ENCODE assay signal across 19 cellular contexts in the genomic region with DNA sequence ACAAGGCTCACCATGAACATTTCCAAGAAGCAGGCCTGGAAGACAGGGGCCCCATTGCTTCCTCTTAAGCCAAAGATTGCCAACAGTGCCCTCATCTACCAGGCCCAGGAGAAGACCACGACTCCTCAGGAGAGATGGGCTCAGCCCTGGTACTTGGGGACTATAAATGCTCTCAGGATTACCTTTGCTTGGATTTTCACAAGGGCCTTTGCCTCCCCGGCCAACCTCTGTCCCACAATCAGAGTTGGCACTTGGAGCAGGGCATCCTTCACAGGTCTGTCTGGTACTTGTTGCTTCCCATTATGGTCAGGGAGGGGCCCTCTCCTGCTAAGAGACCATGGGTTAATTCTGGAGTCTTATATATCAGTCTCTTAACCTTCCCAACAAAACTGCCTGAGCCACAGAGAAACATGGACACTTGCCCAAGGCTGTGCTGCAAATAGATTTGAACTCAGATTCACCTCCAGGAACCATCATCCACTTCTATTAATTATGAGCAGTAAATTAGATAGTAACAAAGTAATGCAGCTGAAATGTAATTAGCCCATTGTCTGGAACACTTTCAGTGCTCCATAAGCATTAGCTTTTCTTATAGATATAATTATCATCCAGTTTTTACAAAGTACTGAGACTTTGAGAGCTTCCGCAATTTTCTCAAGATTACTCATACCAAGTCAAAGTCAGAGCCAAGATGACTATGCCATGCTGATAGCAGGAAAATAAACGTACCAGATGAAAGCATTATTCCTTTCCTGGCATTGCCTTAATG. TPM values are rescaled to one million over a fixed set of nuclear protein-coding genes. Genes with fewer than 3 reads are reported as not detected.
DNase-seq lines count a peak whose midpoint lies in the region; ATAC-seq and TF ChIP-seq lines count a peak whose summit lies in the region.
"Had no signal": no experiment of that assay in that cellular context is flagged by ENCODE, and none has a peak within 500 bp of the region (broad histone marks: within the 10 kb centered on the region; RNA-seq: fewer than 3 reads in every experiment).

No MANE protein-coding gene starts in this region.

- no peaks in the 10 kb centered on the region for H3K36me3 ChIP-seq in adipocyte (ENCODE audit: control insufficient read depth, insufficient read depth, low read length, severe bottlenecking)
- no peaks in the 10 kb centered on the region for H3K36me3 ChIP-seq in transverse colon
- H3K36me3 ChIP-seq: neutrophil, SJSA1 had no signal

- TF ChIP-seq EP300 in transverse colon (IDR thresholded peaks at IDR 0.05; ENCODE audit: low read depth), result no peak

- in situ Hi-C loops in transverse colon (cut with MboI; ENCODE audit: low pct_ligation_motif_present in 1 of 4, low pct_unique_long_range_greater_than_20kb in 1 of 4, low sequenced_read_pairs in 3 of 4), result no loop called here

- POLR2A ChIA-PET in WTC11 (lab: Charles Lee), result no interaction called here

- H3K36me3 Mint-ChIP-seq in WTC11, result no peaks in the 10 kb centered on the region

- TF ChIP-seq POLR2A in transverse colon (IDR thresholded peaks at IDR 0.05), result no peak

- H3K27ac Mint-ChIP-seq in WTC11, result no peak overlapping the region

- TF ChIP-seq CTCF in fibroblast of the aortic adventitia (IDR thresholded peaks at IDR 0.05; ENCODE audit: insufficient read depth, low read length) (no peak), transverse colon (IDR thresholded peaks at IDR 0.05) (no peak), WTC11 (IDR thresholded peaks at IDR 0.05) (no peak)

- H3K9ac ChIP-seq in adipocyte (ENCODE audit: low read length), result no peak overlapping the region

- H3K4me1 ChIP-seq in adipocyte (ENCODE audit: control insufficient read depth, insufficient read depth, low read length) (peaks cover 60% of the 10 kb centered on the region), transverse colon (peaks cover 5 to 39% (median 21%) of the 10 kb centered on the region in 4 donors)
- H3K4me1 ChIP-seq: SJSA1 had no signal

- H3K9me3 Mint-ChIP-seq in WTC11, result no peaks in the 10 kb centered on the region
- H3K9me3 Mint-ChIP-seq: IgD-negative memory B cell had no signal

- CTCF ChIA-PET in WTC11 (lab: Charles Lee), result no interaction called here

- intact Hi-C loops in transverse colon (cut with DNase I; ENCODE audit: low total_unique reads), result no loop called here

- H3K4me3 ChIP-seq in adipocyte (ENCODE audit: low read length), result no peak overlapping the region
- no peak overlapping the region for H3K4me3 ChIP-seq in fibroblast of the aortic adventitia (ENCODE audit: low read depth, low read length)
- no peak overlapping the region for H3K4me3 ChIP-seq in transverse colon
- H3K4me3 ChIP-seq: lung, SJSA1 had no signal

- H3K27ac ChIP-seq in transverse colon, result peak overlapping the region; percentile 5 to 57 (median 41)
- H3K27ac ChIP-seq: neutrophil, SJSA1 had no signal

- H3K27me3 Mint-ChIP-seq in WTC11 (ENCODE audit: low read depth), result no peaks in the 10 kb centered on the region
- H3K27me3 Mint-ChIP-seq: IgD-negative memory B cell had no signal

- no peaks in the 10 kb centered on the region for H3K9me3 ChIP-seq in adipocyte (ENCODE audit: control insufficient read depth, low read length)
- no peaks in the 10 kb centered on the region for H3K9me3 ChIP-seq in transverse colon
- H3K9me3 ChIP-seq: Caco-2, neutrophil, SJSA1 had no signal

- H3K27me3 ChIP-seq in adipocyte (replicated peaks; ENCODE audit: control insufficient read depth, insufficient read depth, low read length), result peaks cover 5% of the 10 kb centered on the region
- no peaks in the 10 kb centered on the region for H3K27me3 ChIP-seq in transverse colon
- H3K27me3 ChIP-seq: neutrophil, SJSA1 had no signal

- 80 to 91% methylated on average over 2 to 4 of the region's 4 CpGs for WGBS in transverse colon (ENCODE audit: low coverage in 1 of 2), 2 donors

- H3K4me3 Mint-ChIP-seq in WTC11, result no peak overlapping the region
- H3K4me3 Mint-ChIP-seq: IgD-negative memory B cell had no signal

- DNase-seq in NCI-H1092 treated with DMSO at 0.1 percent for 48 hours (lab: John Stamatoyannopoulos, UW) (peak; percentile 24), NCI-H1092 (lab: John Stamatoyannopoulos, UW) (no peak), adipocyte (ENCODE audit: low read depth) (peak; percentile 67), fibroblast of the aortic adventitia (ENCODE audit: low read depth) (peak; percentile 87), transverse colon (no peak), WTC11 (ENCODE audit: low spot score) (no peak)
- DNase-seq: 8988T; activated CD8-positive, alpha-beta memory T cell treated with anti-CD3 and anti-CD28 coated beads for 24 hours; activated gamma-delta T cell treated with Interleukin-2 at 50 U/mL for 16 hours; Caco-2; central memory CD4-positive, alpha-beta T cell; NCI-H2029 treated with DMSO at 0.1 percent for 48 hours; small intestine had no signal

- ATAC-seq in WTC11, result no peak
- no peak for ATAC-seq in HG03354 (IDR thresholded peaks at IDR 0.05; ENCODE audit: poor library complexity, severe bottlenecking, unreplicated experiment)
- no peak for ATAC-seq in HG03159 (IDR thresholded peaks at IDR 0.05; ENCODE audit: unreplicated experiment)

- H3K4me1 Mint-ChIP-seq in WTC11, result peaks cover 20% of the 10 kb centered on the region

TF ChIP-seq in WTC11, 78 proteins besides CTCF, POLR2A, EP300 and RAD21:
- TF ChIP-seq ZNF219 (CRISPR knock-in tag; IDR thresholded peaks at IDR 0.05; ENCODE audit: borderline replicate concordance), result no peak
- TF ChIP-seq ZNF423 (CRISPR knock-in tag; IDR thresholded peaks at IDR 0.05), result no peak
- TF ChIP-seq, protein P1, sequence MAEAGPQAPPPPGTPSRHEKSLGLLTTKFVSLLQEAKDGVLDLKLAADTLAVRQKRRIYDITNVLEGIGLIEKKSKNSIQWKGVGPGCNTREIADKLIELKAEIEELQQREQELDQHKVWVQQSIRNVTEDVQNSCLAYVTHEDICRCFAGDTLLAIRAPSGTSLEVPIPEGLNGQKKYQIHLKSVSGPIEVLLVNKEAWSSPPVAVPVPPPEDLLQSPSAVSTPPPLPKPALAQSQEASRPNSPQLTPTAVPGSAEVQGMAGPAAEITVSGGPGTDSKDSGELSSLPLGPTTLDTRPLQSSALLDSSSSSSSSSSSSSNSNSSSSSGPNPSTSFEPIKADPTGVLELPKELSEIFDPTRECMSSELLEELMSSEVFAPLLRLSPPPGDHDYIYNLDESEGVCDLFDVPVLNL (CRISPR knock-in tag; IDR thresholded peaks at IDR 0.05; ENCODE audit: borderline replicate concordance, low read depth), result no peak
- TF ChIP-seq, protein P2, sequence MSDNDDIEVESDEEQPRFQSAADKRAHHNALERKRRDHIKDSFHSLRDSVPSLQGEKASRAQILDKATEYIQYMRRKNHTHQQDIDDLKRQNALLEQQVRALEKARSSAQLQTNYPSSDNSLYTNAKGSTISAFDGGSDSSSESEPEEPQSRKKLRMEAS (CRISPR knock-in tag; IDR thresholded peaks at IDR 0.05), result no peak
- TF ChIP-seq, protein P3, sequence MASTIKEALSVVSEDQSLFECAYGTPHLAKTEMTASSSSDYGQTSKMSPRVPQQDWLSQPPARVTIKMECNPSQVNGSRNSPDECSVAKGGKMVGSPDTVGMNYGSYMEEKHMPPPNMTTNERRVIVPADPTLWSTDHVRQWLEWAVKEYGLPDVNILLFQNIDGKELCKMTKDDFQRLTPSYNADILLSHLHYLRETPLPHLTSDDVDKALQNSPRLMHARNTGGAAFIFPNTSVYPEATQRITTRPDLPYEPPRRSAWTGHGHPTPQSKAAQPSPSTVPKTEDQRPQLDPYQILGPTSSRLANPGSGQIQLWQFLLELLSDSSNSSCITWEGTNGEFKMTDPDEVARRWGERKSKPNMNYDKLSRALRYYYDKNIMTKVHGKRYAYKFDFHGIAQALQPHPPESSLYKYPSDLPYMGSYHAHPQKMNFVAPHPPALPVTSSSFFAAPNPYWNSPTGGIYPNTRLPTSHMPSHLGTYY (CRISPR knock-in tag; IDR thresholded peaks at IDR 0.05), result no peak
- no peak for TF ChIP-seq ATF1 (CRISPR knock-in tag; IDR thresholded peaks at IDR 0.05)
- no peak for TF ChIP-seq ETV6 (CRISPR knock-in tag; IDR thresholded peaks at IDR 0.05)
- TF ChIP-seq TEAD1 (CRISPR knock-in tag; IDR thresholded peaks at IDR 0.05), result no peak

RNA-seq across cellular contexts. Expression of a gene that starts 33.5 kb away (rescaled TPM):
- total RNA-seq in fibroblast of the aortic adventitia (ENCODE audit: low replicate concordance) (0.45 and 1.3 TPM in 2 replicates), transverse colon (1 to 10 TPM; 6.0 to 9.6 (median 7.1) TPM), WTC11 (2021) (2.7 to 3.0 TPM (median 3.0 TPM) in 3 replicates)
- total RNA-seq: SJSA1 had no signal

RNA-seq across cellular contexts. Expression of a gene that starts 47.2 kb away (rescaled TPM):
- total RNA-seq in fibroblast of the aortic adventitia (ENCODE audit: low replicate concordance) (not detected in 2 replicates), transverse colon (10 to 100 TPM in 1 of 4 donors, 1 to 10 TPM in 3; 1.4 to 19.8 (median 2.9) TPM), WTC11 (2021) (0.07 to 0.27 TPM (median 0.22 TPM) in 3 replicates)
- total RNA-seq: SJSA1 had no signal

Comparison
In these comparisons a context has a peak if more than half of its experiments do, and no peak if none do; other contexts are left out.
1. DNase-seq: peak in NCI-H1092 treated with DMSO at 0.1 percent for 48 hours (single experiment), adipocyte (single experiment) and fibroblast of the aortic adventitia (single experiment); none in NCI-H1092 (single experiment), transverse colon (single experiment) and WTC11 (single experiment).